Comparison of ENCODE assay signal across 1 cellular context in genomic region chr22:28800308-28801041, GRCh38.
TF ChIP-seq lines count a peak whose summit lies in the region.

TSS of gene XBP1 (minus strand) at chr22:28800569.

TF ChIP-seq in H1, 55 proteins besides CTCF, POLR2A, EP300 and RAD21:
- TF ChIP-seq CBX8 (IDR thresholded peaks at IDR 0.05; ENCODE audit: borderline replicate concordance, low read depth, low read length) (no peak), TAF7 (optimal IDR thresholded peaks at IDR 0.05; ENCODE audit: borderline replicate concordance, low read depth, low read length) (peak; percentile 89), YY1 (IDR thresholded peaks at IDR 0.05; ENCODE audit: low read depth, low read length) (peak; percentile 82), KDM1A (IDR thresholded peaks at IDR 0.05; ENCODE audit: borderline replicate concordance, low read length) (no peak), E2F6 (IDR thresholded peaks at IDR 0.05) (peak; percentile 36), KDM4A (IDR thresholded peaks at IDR 0.05; ENCODE audit: low read depth, low read length, severe bottlenecking) (peak; percentile 84), NRF1 (IDR thresholded peaks at IDR 0.05; ENCODE audit: low read depth, low read length) (no peak), MAX (IDR thresholded peaks at IDR 0.05) (peak; percentile 79), BACH1 (IDR thresholded peaks at IDR 0.05; ENCODE audit: low read length) (0 out of 2 replicates have a peak, but pooled peaks have one; percentile 40), GTF2F1 (IDR thresholded peaks at IDR 0.05; ENCODE audit: borderline replicate concordance, low read depth, low read length) (peak; percentile 72), RXRA (IDR thresholded peaks at IDR 0.05; ENCODE audit: insufficient read depth, low read depth, low read length) (no peak), NANOG (IDR thresholded peaks at IDR 0.05; ENCODE audit: insufficient read depth, low read depth, low read length, poor library complexity, severe bottlenecking) (no peak), SP1 (IDR thresholded peaks at IDR 0.05; ENCODE audit: low read depth, low read length) (peak; percentile 69; the same call in 1 of the 2 replicates), PHF8 (conservative IDR thresholded peaks at IDR 0.05; ENCODE audit: low read depth, low read length) (peak; percentile 95), RBBP5 (IDR thresholded peaks at IDR 0.05; ENCODE audit: borderline replicate concordance, low read depth, low read length) (peak; percentile 51; the same call in 1 of the 2 replicates), TAF1 (IDR thresholded peaks at IDR 0.05; ENCODE audit: low read depth, low read length) (peak; percentile 96), SIN3A (conservative IDR thresholded peaks at IDR 0.05 in 1 of 2, IDR thresholded peaks at IDR 0.05 in 1 of 2; ENCODE audit: low read depth in 1 of 2, low read length in 2 of 2) (peak in 1 of 2 experiments; percentile 65; a peak in 1 of 4 replicates), SUZ12 (IDR thresholded peaks at IDR 0.05; ENCODE audit: low read length) (no peak), TBP (IDR thresholded peaks at IDR 0.05; ENCODE audit: low read depth, low read length) (peak; percentile 91; the same call in 1 of the 2 replicates), EGR1 (IDR thresholded peaks at IDR 0.05; ENCODE audit: borderline replicate concordance, low read depth, low read length) (no peak), POLR2AphosphoS5 (IDR thresholded peaks at IDR 0.05; ENCODE audit: low read depth, low read length) (peak; percentile 90), CREB1 (IDR thresholded peaks at IDR 0.05) (peak; percentile 81), ASH2L (IDR thresholded peaks at IDR 0.05; ENCODE audit: low read length) (peak; percentile 62)
